36 cellular contexts compared by ENCODE assay signal in genomic region chr4:7512428-7512827, GRCh38.
"Had no signal": no experiment of that assay in that cellular context is flagged by ENCODE, and none has a peak within 500 bp of the region (broad histone marks: within the 10 kb centered on the region; RNA-seq: fewer than 3 reads in every experiment).

No MANE protein-coding gene starts in this region.

- H3K9ac ChIP-seq: SK-N-SH had no signal

- DNase-seq: activated B cell treated with CpG ODN at 0.5 μM for 24 hours; activated CD4-positive, alpha-beta memory T cell treated with anti-CD3 and anti-CD28 coated beads for 36 hours; activated CD4-positive, alpha-beta T cell treated with anti-CD3 and anti-CD28 coated beads for 4 hours; activated CD4-positive, alpha-beta T cell treated with anti-CD3 and anti-CD28 coated beads, Interleukin-2, amount 50 U/mL, for 1 hour; activated CD4-positive, CD25-positive, alpha-beta regulatory T cell treated with anti-CD3 and anti-CD28 coated beads, Interleukin-2, amount 50 U/mL, for 72 hours; activated CD8-positive, alpha-beta memory T cell treated with anti-CD3 and anti-CD28 coated beads, Interleukin-2, amount 50 U/mL, for 4 hours; activated gamma-delta T cell treated with Interleukin-2 at 50 U/mL for 16 hours; activated naive CD4-positive, alpha-beta T cell treated with anti-CD3 and anti-CD28 coated beads for 36 hours; activated T-cell treated with anti-CD3 and anti-CD28 coated beads for 4 hours; activated T-cell treated with anti-CD3 and anti-CD28 coated beads, Interleukin-2, amount 50 U/mL, for 4 hours; adrenal gland; body of pancreas; IMR-90; Karpas-422; KBM-7; MG63; NCI-H1048; NCI-H1105 treated with DMSO at 0.1 percent for 48 hours; NCI-H1436; NCI-H1694; NCI-H2029; NCI-H2107; NCI-H2171; NCI-H2227 treated with DMSO at 0.1 percent for 48 hours; NCI-H446; NCI-H510A treated with DMSO at 0.1 percent for 48 hours; NCI-H526 treated with DMSO at 0.1 percent for 48 hours; SHP77 treated with DMSO at 0.1 percent for 48 hours; SK-N-SH had no signal

- H3K27me3 ChIP-seq: adrenal gland, MG63 had no signal

- H3K9me3 Mint-ChIP-seq: activated B cell treated with CpG ODN at 0.5 μM for 24 hours; activated CD4-positive, alpha-beta memory T cell treated with anti-CD3 and anti-CD28 coated beads for 36 hours; activated naive CD4-positive, alpha-beta T cell treated with anti-CD3 and anti-CD28 coated beads for 36 hours; activated naive CD4-positive, alpha-beta T cell treated with anti-CD3 and anti-CD28 coated beads, Interleukin-2, amount 50 U/mL, for 72 hours; activated T-cell treated with anti-CD3 and anti-CD28 coated beads, Interleukin-2, amount 50 U/mL, for 4 hours; activated T-helper 1 cell treated with anti-CD3 and anti-CD28 coated beads, Interleukin-12 subunit alpha, Interleukin-12 subunit beta, Interleukin-2, Interleukin-4 antibody, amounts not matched to agents 30 ng/mL and 10 ng/mL and 1 ng/mL, durations not matched to agents 14 hours and 24 hours and 36 hours; T-helper 1 cell treated with Interleukin-12 subunit alpha and Interleukin-12 subunit beta and Interleukin-4 antibody, amounts not matched to agents 30 μg/mL and 1 μg/mL, for 36 hours; T-helper 2 cell treated with Interferon-gamma antibody and Interleukin-4, amounts not matched to agents 5 μg/mL and 100 μg/mL, for 36 hours had no signal

- H3K36me3 Mint-ChIP-seq: activated CD4-positive, alpha-beta memory T cell treated with anti-CD3 and anti-CD28 coated beads for 36 hours; activated naive CD4-positive, alpha-beta T cell treated with anti-CD3 and anti-CD28 coated beads, Interleukin-2, amount 50 U/mL, for 72 hours had no signal

- H3K27ac ChIP-seq: adrenal gland, body of pancreas, breast epithelium, SJSA1 had no signal

- H3K4me2 ChIP-seq: SK-N-SH had no signal

- H3K4me3 Mint-ChIP-seq: activated B cell treated with CpG ODN at 0.5 μM for 24 hours; activated CD4-positive, alpha-beta memory T cell treated with anti-CD3 and anti-CD28 coated beads for 36 hours; activated naive CD4-positive, alpha-beta T cell treated with anti-CD3 and anti-CD28 coated beads for 36 hours; activated T-cell treated with anti-CD3 and anti-CD28 coated beads, Interleukin-2, amount 50 U/mL, for 4 hours; activated T-helper 1 cell treated with anti-CD3 and anti-CD28 coated beads, Interleukin-12 subunit alpha, Interleukin-12 subunit beta, Interleukin-2, Interleukin-4 antibody, amounts not matched to agents 30 ng/mL and 10 ng/mL and 1 ng/mL, durations not matched to agents 14 hours and 24 hours and 36 hours; T-helper 1 cell treated with Interleukin-12 subunit alpha and Interleukin-12 subunit beta and Interleukin-4 antibody, amounts not matched to agents 30 μg/mL and 1 μg/mL, for 36 hours; T-helper 2 cell treated with Interferon-gamma antibody and Interleukin-4, amounts not matched to agents 5 μg/mL and 100 μg/mL, for 36 hours had no signal

- H3K9me3 ChIP-seq: adrenal gland, body of pancreas, breast epithelium, MG63, SJSA1, SK-N-SH had no signal

- H3K27ac Mint-ChIP-seq: activated B cell treated with CpG ODN at 0.5 μM for 24 hours; activated CD4-positive, alpha-beta memory T cell treated with anti-CD3 and anti-CD28 coated beads for 36 hours; activated naive CD4-positive, alpha-beta T cell treated with anti-CD3 and anti-CD28 coated beads for 36 hours; activated naive CD4-positive, alpha-beta T cell treated with anti-CD3 and anti-CD28 coated beads, Interleukin-2, amount 50 U/mL, for 72 hours; activated T-helper 1 cell treated with anti-CD3 and anti-CD28 coated beads, Interleukin-12 subunit alpha, Interleukin-12 subunit beta, Interleukin-2, Interleukin-4 antibody, amounts not matched to agents 30 ng/mL and 10 ng/mL and 1 ng/mL, durations not matched to agents 14 hours and 24 hours and 36 hours; T-helper 1 cell treated with Interleukin-12 subunit alpha and Interleukin-12 subunit beta and Interleukin-4 antibody, amounts not matched to agents 30 μg/mL and 1 μg/mL, for 36 hours; T-helper 2 cell treated with Interferon-gamma antibody and Interleukin-4, amounts not matched to agents 5 μg/mL and 100 μg/mL, for 36 hours had no signal

- H3K9me2 ChIP-seq: SK-N-SH had no signal

- H3K4me1 ChIP-seq: adrenal gland, body of pancreas, breast epithelium had no signal

- H3K4me3 ChIP-seq: adrenal gland, body of pancreas, breast epithelium, MG63, SJSA1 had no signal

- H3K36me3 ChIP-seq: adrenal gland, breast epithelium, MG63, SJSA1 had no signal

- ATAC-seq: activated naive CD4-positive, alpha-beta T cell treated with anti-CD3 and anti-CD28 coated beads, Interleukin-2, amount 50 U/mL, for 72 hours; activated T-cell treated with anti-CD3 and anti-CD28 coated beads, Interleukin-2, amount 50 U/mL, for 4 hours; body of pancreas; Panc1 had no signal
